26 cellular contexts compared by ENCODE assay signal in the genomic region with DNA sequence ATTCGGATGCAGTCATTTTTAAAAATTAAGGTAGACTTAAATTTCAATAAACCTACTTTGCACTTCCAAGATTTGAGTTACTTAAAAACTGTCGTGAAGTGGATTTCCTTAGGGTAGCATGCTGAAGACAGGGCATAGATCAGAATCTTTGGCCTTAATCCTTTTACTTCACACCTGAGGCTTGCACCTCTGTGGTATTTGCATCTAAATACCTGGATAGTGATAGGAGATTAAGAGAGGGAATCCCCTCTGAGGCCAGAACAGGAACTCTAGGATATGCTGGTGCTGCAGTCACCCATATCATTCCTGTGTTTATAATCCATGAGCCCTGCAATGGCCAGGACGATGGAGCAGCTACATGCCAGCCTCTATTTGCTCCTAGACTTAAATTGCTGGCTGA.
"Had no signal": no experiment of that assay in that cellular context is flagged by ENCODE, and none has a peak within 500 bp of the region (broad histone marks: within the 10 kb centered on the region; RNA-seq: fewer than 3 reads in every experiment).

No MANE protein-coding gene starts in this region.

- H3K4me1 Mint-ChIP-seq: activated CD4-positive, alpha-beta T cell treated with anti-CD3 and anti-CD28 coated beads, Interleukin-2, amount 10 ng/mL, durations not matched to agents 24 days and 14 days; activated naive CD4-positive, alpha-beta T cell treated with anti-CD3 and anti-CD28 coated beads, Interleukin-2, amount 50 U/mL, for 24 hours; activated naive CD8-positive, alpha-beta T cell treated with anti-CD3 and anti-CD28 coated beads, Interleukin-2, amount 10 ng/mL, durations not matched to agents 7 days and 5 days; activated T-helper 17 cell treated with anti-CD3 and anti-CD28 coated beads, Interleukin-2, amount 50 U/mL, for 72 hours had no signal

- H3K4me2 ChIP-seq: KMS-11 had no signal

- DNase-seq: activated CD4-positive, alpha-beta T cell treated with anti-CD3 and anti-CD28 coated beads, Interleukin-2, amount 10 ng/mL, durations not matched to agents 24 days and 14 days; activated CD4-positive, alpha-beta T cell treated with anti-CD3 and anti-CD28 coated beads, Interleukin-2, amount 50 U/mL, for 4 hours; activated CD8-positive, alpha-beta T cell treated with anti-CD3 and anti-CD28 coated beads for 36 hours; activated effector memory CD4-positive, alpha-beta T cell treated with anti-CD3 and anti-CD28 coated beads, Interleukin-2, amount 50 U/mL, for 16 hours; activated naive CD4-positive, alpha-beta T cell treated with Interleukin-2 at 50 U/mL for 16 hours; activated naive CD8-positive, alpha-beta T cell treated with anti-CD3 and anti-CD28 coated beads, Interleukin-2, amount 10 ng/mL, durations not matched to agents 7 days and 5 days; activated T-cell treated with anti-CD3 and anti-CD28 coated beads, Interleukin-2, amount 50 U/mL, for 1 hour; activated T-cell treated with anti-CD3 and anti-CD28 coated beads, Interleukin-2, amount 50 U/mL, for 72 hours; body of pancreas; MM.1S; MV-4-11; NCI-H1092; NCI-H1436 treated with DMSO at 0.1 percent for 48 hours; NCI-H1694 treated with DMSO at 0.1 percent for 48 hours; NCI-H2081; NCI-H2171 treated with DMSO at 0.1 percent for 48 hours; NCI-H226; NCI-H69; Right ventricle myocardium superior; T1000; WERI-Rb-1 had no signal

- H3K27ac ChIP-seq: body of pancreas, breast epithelium, KMS-11, SK-N-MC, WERI-Rb-1 had no signal

- H3K36me3 Mint-ChIP-seq: activated naive CD4-positive, alpha-beta T cell treated with anti-CD3 and anti-CD28 coated beads, Interleukin-2, amount 50 U/mL, for 24 hours; activated naive CD8-positive, alpha-beta T cell treated with anti-CD3 and anti-CD28 coated beads, Interleukin-2, amount 10 ng/mL, durations not matched to agents 7 days and 5 days had no signal

- H3K9me3 Mint-ChIP-seq: activated CD4-positive, alpha-beta T cell treated with anti-CD3 and anti-CD28 coated beads, Interleukin-2, amount 10 ng/mL, durations not matched to agents 24 days and 14 days; activated CD8-positive, alpha-beta T cell treated with anti-CD3 and anti-CD28 coated beads for 36 hours; activated naive CD4-positive, alpha-beta T cell treated with anti-CD3 and anti-CD28 coated beads, Interleukin-2, amount 50 U/mL, for 24 hours; activated naive CD8-positive, alpha-beta T cell treated with anti-CD3 and anti-CD28 coated beads, Interleukin-2, amount 10 ng/mL, durations not matched to agents 7 days and 5 days; activated T-cell treated with anti-CD3 and anti-CD28 coated beads, Interleukin-2, amount 50 U/mL, for 72 hours; activated T-helper 17 cell treated with anti-CD3 and anti-CD28 coated beads, Interleukin-2, amount 50 U/mL, for 72 hours had no signal

- H3K27ac Mint-ChIP-seq: activated CD4-positive, alpha-beta T cell treated with anti-CD3 and anti-CD28 coated beads, Interleukin-2, amount 10 ng/mL, durations not matched to agents 24 days and 14 days; activated CD8-positive, alpha-beta T cell treated with anti-CD3 and anti-CD28 coated beads for 36 hours; activated naive CD4-positive, alpha-beta T cell treated with anti-CD3 and anti-CD28 coated beads, Interleukin-2, amount 50 U/mL, for 24 hours; activated naive CD8-positive, alpha-beta T cell treated with anti-CD3 and anti-CD28 coated beads, Interleukin-2, amount 10 ng/mL, durations not matched to agents 7 days and 5 days; activated T-cell treated with anti-CD3 and anti-CD28 coated beads, Interleukin-2, amount 50 U/mL, for 72 hours; activated T-helper 17 cell treated with anti-CD3 and anti-CD28 coated beads, Interleukin-2, amount 50 U/mL, for 72 hours had no signal

- H3K4me3 ChIP-seq: body of pancreas, breast epithelium, SK-N-MC had no signal

- H3K4me3 Mint-ChIP-seq: activated CD4-positive, alpha-beta T cell treated with anti-CD3 and anti-CD28 coated beads, Interleukin-2, amount 10 ng/mL, durations not matched to agents 24 days and 14 days; activated CD8-positive, alpha-beta T cell treated with anti-CD3 and anti-CD28 coated beads for 36 hours; activated naive CD4-positive, alpha-beta T cell treated with anti-CD3 and anti-CD28 coated beads, Interleukin-2, amount 50 U/mL, for 24 hours; activated naive CD8-positive, alpha-beta T cell treated with anti-CD3 and anti-CD28 coated beads, Interleukin-2, amount 10 ng/mL, durations not matched to agents 7 days and 5 days; activated T-cell treated with anti-CD3 and anti-CD28 coated beads, Interleukin-2, amount 50 U/mL, for 72 hours; activated T-helper 17 cell treated with anti-CD3 and anti-CD28 coated beads, Interleukin-2, amount 50 U/mL, for 72 hours had no signal

- H3K36me3 ChIP-seq: breast epithelium, WERI-Rb-1 had no signal

- H3K4me1 ChIP-seq: body of pancreas, breast epithelium had no signal

- H3K27me3 ChIP-seq: body of pancreas, breast epithelium had no signal

- ATAC-seq: activated CD8-positive, alpha-beta T cell treated with anti-CD3 and anti-CD28 coated beads for 36 hours; activated T-cell treated with anti-CD3 and anti-CD28 coated beads, Interleukin-2, amount 50 U/mL, for 72 hours; activated T-helper 17 cell treated with anti-CD3 and anti-CD28 coated beads, Interleukin-2, amount 50 U/mL, for 72 hours had no signal
